Comparison of ENCODE assay signal across 19 cellular contexts in the genomic region with DNA sequence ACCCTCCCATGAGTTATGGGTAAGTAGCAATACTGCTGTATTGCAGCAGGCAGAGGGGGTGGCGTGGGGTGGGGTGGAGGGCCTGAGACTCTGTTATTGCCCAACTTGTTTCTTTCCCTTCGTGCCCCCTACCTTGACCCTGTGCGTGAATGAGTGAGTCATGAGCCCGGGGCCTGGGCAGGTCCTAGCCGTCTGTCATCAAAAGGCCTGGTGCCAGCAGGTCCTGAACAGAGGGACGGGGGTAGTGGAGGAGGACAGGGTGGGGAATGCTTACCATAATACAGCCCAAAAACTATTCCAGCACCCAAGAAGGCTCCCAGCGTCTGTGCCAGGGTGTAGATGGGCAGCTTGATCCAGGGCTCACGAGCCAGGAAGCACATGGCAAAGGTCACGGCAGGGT. TPM values are rescaled to one million over a fixed set of nuclear protein-coding genes. Genes with fewer than 3 reads are reported as not detected.
DNase-seq lines count a peak whose midpoint lies in the region; ATAC-seq and TF ChIP-seq lines count a peak whose summit lies in the region.
"Had no signal": no experiment of that assay in that cellular context is flagged by ENCODE, and none has a peak within 500 bp of the region (broad histone marks: within the 10 kb centered on the region; RNA-seq: fewer than 3 reads in every experiment).

No MANE protein-coding gene starts in this region.

- H3K27me3 Mint-ChIP-seq in WTC11 (ENCODE audit: low read depth) = peaks cover 21% of the 10 kb centered on the region
- H3K27me3 Mint-ChIP-seq: activated CD4-positive, alpha-beta memory T cell treated with anti-CD3 and anti-CD28 coated beads for 36 hours had no signal

- no peaks in the 10 kb centered on the region for H3K36me3 Mint-ChIP-seq in WTC11

- H3K4me3 ChIP-seq in fibroblast of pulmonary artery (replicated peaks; ENCODE audit: low read depth, low read length) = no peak overlapping the region
- H3K4me3 ChIP-seq in retinal pigment epithelial cell (ENCODE audit: low read length) = no peak overlapping the region
- H3K4me3 ChIP-seq: pancreas had no signal

- CTCF ChIA-PET in WTC11 (lab: Charles Lee) = interaction anchor here (0.6 to 8.5 kb wide), 6 partner anchors 10 to 121 kb away, joined by 3 to 69 read pairs (median 5); a partner anchor contains a TSS

- TF ChIP-seq CTCF in WTC11 (IDR thresholded peaks at IDR 0.05) (no peak), fibroblast of pulmonary artery (IDR thresholded peaks at IDR 0.05; ENCODE audit: low read length, missing control alignments) (no peak), retinal pigment epithelial cell (conservative IDR thresholded peaks at IDR 0.05; ENCODE audit: low read depth, low read length) (no peak)

- H3K4me1 Mint-ChIP-seq in WTC11 = peaks cover 45% of the 10 kb centered on the region

- POLR2A ChIA-PET in WTC11 (lab: Charles Lee) = no interaction called here

- no peak overlapping the region for H3K4me3 Mint-ChIP-seq in WTC11
- H3K4me3 Mint-ChIP-seq: activated CD4-positive, alpha-beta memory T cell treated with anti-CD3 and anti-CD28 coated beads for 36 hours had no signal

- DNase-seq in ELR (ENCODE audit: low read depth) (peak; percentile 70), WTC11 (ENCODE audit: low spot score) (no peak), fibroblast of pulmonary artery (ENCODE audit: low read depth) (peak; percentile 64), retinal pigment epithelial cell (ENCODE audit: low read depth) (peak; percentile 8), RPMI8226 (no peak)
- no peak for DNase-seq in central memory CD4-positive, alpha-beta T cell
- DNase-seq: activated CD4-positive, alpha-beta memory T cell treated with anti-CD3 and anti-CD28 coated beads for 36 hours; amniotic stem cell; Karpas-422; kidney glomerular epithelial cell; NCI-H1417 treated with DMSO at 0.1 percent for 48 hours; NCI-H345; stimulated activated naive CD8-positive, alpha-beta T cell treated with anti-CD3 and anti-CD28 coated beads, Interleukin-15, Interleukin-2, amounts not matched to agents 100 U/mL and 50 U/mL, for 24 hours had no signal

- no peaks in the 10 kb centered on the region for H3K9me3 Mint-ChIP-seq in WTC11
- H3K9me3 Mint-ChIP-seq: activated CD4-positive, alpha-beta memory T cell treated with anti-CD3 and anti-CD28 coated beads for 36 hours; activated T-helper 2 cell treated with anti-CD3 and anti-CD28 coated beads, Interferon-gamma antibody, Interleukin-2, Interleukin-4, amounts not matched to agents 10 μg/mL and 5 μg/mL and 100 μg/mL, durations not matched to agents 14 hours and 24 hours and 36 hours had no signal

- no peak for ATAC-seq in WTC11
- no peak for ATAC-seq in HG03095 (IDR thresholded peaks at IDR 0.05; ENCODE audit: unreplicated experiment)
- no peak for ATAC-seq in GM18517 (IDR thresholded peaks at IDR 0.05; ENCODE audit: unreplicated experiment)
- ATAC-seq: pancreas; SK-N-SH treated with all-trans-retinoic acid at 6 μM for 48 hours; stimulated activated naive CD8-positive, alpha-beta T cell treated with anti-CD3 and anti-CD28 coated beads, Interleukin-15, Interleukin-2, amounts not matched to agents 100 U/mL and 50 U/mL, for 24 hours had no signal

- no peak overlapping the region for H3K27ac Mint-ChIP-seq in WTC11
- H3K27ac Mint-ChIP-seq: activated CD4-positive, alpha-beta memory T cell treated with anti-CD3 and anti-CD28 coated beads for 36 hours; activated T-helper 2 cell treated with anti-CD3 and anti-CD28 coated beads, Interferon-gamma antibody, Interleukin-2, Interleukin-4, amounts not matched to agents 10 μg/mL and 5 μg/mL and 100 μg/mL, durations not matched to agents 14 hours and 24 hours and 36 hours had no signal

TF ChIP-seq in WTC11, 78 proteins besides CTCF, POLR2A, EP300 and RAD21:
- TF ChIP-seq GABPB1 (CRISPR knock-in tag; IDR thresholded peaks at IDR 0.05) = peak; percentile 74
- TF ChIP-seq JUN (CRISPR knock-in tag; IDR thresholded peaks at IDR 0.05) = no peak

RNA-seq across cellular contexts. Expression of a gene that starts 4.3 kb away (rescaled TPM):
- total RNA-seq in WTC11 (2021) = 3.0 to 3.6 TPM (median 3.5 TPM) in 3 replicates

RNA-seq across cellular contexts. Expression of a gene that starts 30.7 kb away (rescaled TPM):
- 38.6 to 48.5 TPM (median 42.2 TPM) in 3 replicates for total RNA-seq in WTC11 (2021)

RNA-seq across cellular contexts. Expression of a gene that starts 40.7 kb away (rescaled TPM):
- 0.09 to 0.23 TPM (median 0.17 TPM) in 3 replicates for total RNA-seq in WTC11 (2021)
- total RNA-seq: activated T-helper 2 cell treated with anti-CD3 and anti-CD28 coated beads, Interferon-gamma antibody, Interleukin-2, Interleukin-4, amounts not matched to agents 10 μg/mL and 5 μg/mL and 100 μg/mL, durations not matched to agents 14 hours and 24 hours and 36 hours; epithelial cell of proximal tubule had no signal

Comparison
In these comparisons a context has a peak if more than half of its experiments do, and no peak if none do; other contexts are left out.
1. DNase-seq: peak in ELR (single experiment), fibroblast of pulmonary artery (single experiment) and retinal pigment epithelial cell (single experiment); none in WTC11 (single experiment), central memory CD4-positive, alpha-beta T cell (single experiment) and RPMI8226 (single experiment).